1 cellular context compared by ENCODE assay signal in the genomic region with DNA sequence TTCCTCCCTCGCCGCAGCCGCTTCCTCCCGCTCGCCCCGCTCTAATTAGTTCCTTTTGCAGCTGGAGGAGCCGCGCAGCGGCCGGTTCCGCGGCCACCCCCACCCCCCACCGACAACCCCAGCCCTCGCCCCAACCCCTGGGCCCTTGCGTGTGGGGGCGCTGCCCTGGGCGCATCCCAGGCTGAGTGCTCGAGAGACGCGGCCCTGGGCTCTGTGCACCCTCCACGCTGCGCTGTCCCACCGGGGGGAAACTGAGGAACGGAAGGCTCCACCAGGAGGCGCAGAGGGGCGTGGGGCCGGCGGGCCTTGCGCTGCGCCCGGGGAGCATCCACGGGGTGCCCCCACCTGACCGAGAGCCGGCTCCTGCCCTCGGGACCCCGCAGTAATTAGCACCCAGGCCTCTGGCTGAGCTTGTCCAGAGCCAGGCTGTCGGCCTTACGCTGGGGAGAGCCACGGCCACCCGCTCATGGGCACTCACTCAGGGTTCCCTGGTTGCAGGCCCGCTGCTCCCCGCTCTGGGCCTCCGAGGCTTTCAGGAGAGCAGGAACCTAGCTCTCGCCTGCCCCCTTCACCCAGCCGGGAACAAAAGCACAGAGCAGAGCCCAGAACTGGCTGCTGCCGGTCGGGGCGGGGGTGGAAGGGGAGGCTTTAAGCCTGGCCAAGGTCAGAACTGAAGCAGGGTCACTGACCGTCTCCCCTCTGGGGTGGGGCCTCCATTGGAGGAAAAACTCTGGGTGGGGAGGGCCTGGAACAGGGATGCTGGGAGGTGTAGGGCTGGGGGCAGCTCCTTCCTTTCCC.
TF ChIP-seq lines count a peak whose summit lies in the region.

No MANE protein-coding gene starts in this region.

TF ChIP-seq in K562, 482 proteins besides CTCF, POLR2A, EP300 and RAD21:
- TF ChIP-seq, protein P1, sequence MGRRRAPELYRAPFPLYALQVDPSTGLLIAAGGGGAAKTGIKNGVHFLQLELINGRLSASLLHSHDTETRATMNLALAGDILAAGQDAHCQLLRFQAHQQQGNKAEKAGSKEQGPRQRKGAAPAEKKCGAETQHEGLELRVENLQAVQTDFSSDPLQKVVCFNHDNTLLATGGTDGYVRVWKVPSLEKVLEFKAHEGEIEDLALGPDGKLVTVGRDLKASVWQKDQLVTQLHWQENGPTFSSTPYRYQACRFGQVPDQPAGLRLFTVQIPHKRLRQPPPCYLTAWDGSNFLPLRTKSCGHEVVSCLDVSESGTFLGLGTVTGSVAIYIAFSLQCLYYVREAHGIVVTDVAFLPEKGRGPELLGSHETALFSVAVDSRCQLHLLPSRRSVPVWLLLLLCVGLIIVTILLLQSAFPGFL (CRISPR knock-in tag; IDR thresholded peaks at IDR 0.05): 0 out of 2 replicates have a peak, but pooled peaks have one; percentile 25
- TF ChIP-seq XRCC5 (IDR thresholded peaks at IDR 0.05; ENCODE audit: low read depth, low read length): no peak
- 0 out of 2 replicates have a peak, but pooled peaks have one; percentile 9 for TF ChIP-seq EGR1 (conservative IDR thresholded peaks at IDR 0.05)
- no peak for TF ChIP-seq SMAD1 (IDR thresholded peaks at IDR 0.05; ENCODE audit: low read depth, low read length, partially characterized antibody)
- TF ChIP-seq, protein P2, sequence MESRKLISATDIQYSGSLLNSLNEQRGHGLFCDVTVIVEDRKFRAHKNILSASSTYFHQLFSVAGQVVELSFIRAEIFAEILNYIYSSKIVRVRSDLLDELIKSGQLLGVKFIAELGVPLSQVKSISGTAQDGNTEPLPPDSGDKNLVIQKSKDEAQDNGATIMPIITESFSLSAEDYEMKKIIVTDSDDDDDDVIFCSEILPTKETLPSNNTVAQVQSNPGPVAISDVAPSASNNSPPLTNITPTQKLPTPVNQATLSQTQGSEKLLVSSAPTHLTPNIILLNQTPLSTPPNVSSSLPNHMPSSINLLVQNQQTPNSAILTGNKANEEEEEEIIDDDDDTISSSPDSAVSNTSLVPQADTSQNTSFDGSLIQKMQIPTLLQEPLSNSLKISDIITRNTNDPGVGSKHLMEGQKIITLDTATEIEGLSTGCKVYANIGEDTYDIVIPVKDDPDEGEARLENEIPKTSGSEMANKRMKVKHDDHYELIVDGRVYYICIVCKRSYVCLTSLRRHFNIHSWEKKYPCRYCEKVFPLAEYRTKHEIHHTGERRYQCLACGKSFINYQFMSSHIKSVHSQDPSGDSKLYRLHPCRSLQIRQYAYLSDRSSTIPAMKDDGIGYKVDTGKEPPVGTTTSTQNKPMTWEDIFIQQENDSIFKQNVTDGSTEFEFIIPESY (CRISPR knock-in tag; IDR thresholded peaks at IDR 0.05): 0 out of 2 replicates have a peak, but pooled peaks have one; percentile 30
- TF ChIP-seq POLR2G (IDR thresholded peaks at IDR 0.05; ENCODE audit: low read depth, low read length): peak; percentile 26; the same call in 1 of the 2 replicates
- no peak for TF ChIP-seq KDM2B (CRISPR knock-in tag; IDR thresholded peaks at IDR 0.05)
- no peak for TF ChIP-seq HIVEP1 (CRISPR knock-in tag; IDR thresholded peaks at IDR 0.05)
- no peak for TF ChIP-seq BHLHE40 (IDR thresholded peaks at IDR 0.05; ENCODE audit: low read length)
